19 cellular contexts compared by ENCODE assay signal in the genomic region with DNA sequence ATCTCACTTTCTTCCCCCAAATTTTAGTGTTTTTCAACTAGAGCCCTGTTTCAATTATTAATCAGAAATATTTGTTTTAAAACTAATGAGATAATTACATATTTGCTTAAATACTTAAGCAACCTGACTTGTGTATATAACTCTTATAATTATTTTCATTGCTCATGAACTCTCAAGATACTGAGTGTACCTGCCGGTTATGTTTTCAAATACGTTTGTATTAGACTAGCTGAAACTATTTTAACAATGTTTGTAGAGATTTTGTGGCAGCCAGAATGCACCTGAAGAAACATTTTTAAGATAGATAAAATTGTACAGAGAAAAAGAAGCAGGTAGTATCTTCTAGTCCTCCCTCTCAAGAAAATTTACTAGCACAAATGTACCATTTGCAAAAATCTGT.
A peak's percentile ranks its signal among the peaks of the same experiment; 100 is the strongest.
DNase-seq lines count a peak whose midpoint lies in the region; ATAC-seq, FAIRE-seq and TF ChIP-seq lines count a peak whose summit lies in the region.
"Had no signal": no experiment of that assay in that cellular context is flagged by ENCODE, and none has a peak within 500 bp of the region (broad histone marks: within the 10 kb centered on the region; RNA-seq: fewer than 3 reads in every experiment).

No MANE protein-coding gene starts in this region.

- peaks cover 23% of the 10 kb centered on the region for H3K4me1 Mint-ChIP-seq in HFFc6 (ENCODE audit: low read depth)
- H3K4me1 Mint-ChIP-seq in astrocyte (ENCODE audit: low read depth, unreplicated experiment) = peaks cover 30% of the 10 kb centered on the region
- H3K4me1 Mint-ChIP-seq: CD4-positive, alpha-beta memory T cell had no signal

- H3K9me3 ChIP-seq in astrocyte (ENCODE audit: insufficient read depth, low read depth, low read length) (no peaks in the 10 kb centered on the region), gastroesophageal sphincter (no peaks in the 10 kb centered on the region), psoas muscle (no peaks in the 10 kb centered on the region)
- H3K9me3 ChIP-seq: A549, BE2C had no signal

- H3K4me3 ChIP-seq in astrocyte (ENCODE audit: insufficient read depth, low read depth, low read length) (no peak overlapping the region), gastroesophageal sphincter (no peak overlapping the region), psoas muscle (no peak overlapping the region)
- H3K4me3 ChIP-seq: A549 had no signal

- no peaks in the 10 kb centered on the region for H3K79me2 ChIP-seq in astrocyte (ENCODE audit: insufficient read depth, low read length)

- H3K4me1 ChIP-seq in astrocyte (ENCODE audit: insufficient read depth, low read length) = peaks cover 8% of the 10 kb centered on the region
- no peaks in the 10 kb centered on the region for H3K4me1 ChIP-seq in gastroesophageal sphincter
- H3K4me1 ChIP-seq in psoas muscle = no peaks in the 10 kb centered on the region
- H3K4me1 ChIP-seq: A549, BE2C had no signal

- no peak for FAIRE-seq in astrocyte (lab: Jason Lieb, UNC)
- peak; percentile 84 for FAIRE-seq in islet of Langerhans (lab: Jason Lieb, UNC)
- FAIRE-seq: A549, D721Med, G401.6, GM12891 had no signal

- H2AFZ ChIP-seq in astrocyte (ENCODE audit: low read depth, low read length) = no peak overlapping the region

- H3K27ac Mint-ChIP-seq in HFFc6 (peak overlapping the region; percentile 38; the same call in 1 of the 2 replicates), astrocyte (ENCODE audit: unreplicated experiment) (peak overlapping the region; percentile 94)
- H3K27ac Mint-ChIP-seq: CD4-positive, alpha-beta memory T cell had no signal

- 65 to 82% methylated on average over 2 of the region's 2 CpGs for WGBS in gastroesophageal sphincter (ENCODE audit: low coverage in 1 of 2), 2 donors
- 79 to 87% (median 81%) methylated on average over 2 of the region's 2 CpGs for WGBS in psoas muscle, 3 donors

- no peak for TF ChIP-seq EP300 in gastroesophageal sphincter (IDR thresholded peaks at IDR 0.05)

- H3K27me3 ChIP-seq in astrocyte (ENCODE audit: insufficient read depth, low read length) (no peaks in the 10 kb centered on the region), gastroesophageal sphincter (peaks cover 4% of the 10 kb centered on the region), psoas muscle (ENCODE audit: insufficient read depth in 3 of 3, low read length in 2 of 3) (no peaks in the 10 kb centered on the region)
- H3K27me3 ChIP-seq: BE2C had no signal

- no peaks in the 10 kb centered on the region for H4K20me1 ChIP-seq in astrocyte (ENCODE audit: insufficient read depth, low read length)

- no peak overlapping the region for H3K4me2 ChIP-seq in astrocyte (ENCODE audit: low read length)
- H3K4me2 ChIP-seq: A549 had no signal

- TF ChIP-seq POLR2A in gastroesophageal sphincter (IDR thresholded peaks at IDR 0.05) = no peak

- ATAC-seq in gastroesophageal sphincter (no peak), psoas muscle (no peak)
- ATAC-seq: A549 had no signal

- H3K36me3 ChIP-seq in astrocyte (ENCODE audit: insufficient read depth, low read length) (no peaks in the 10 kb centered on the region), gastroesophageal sphincter (no peaks in the 10 kb centered on the region), psoas muscle (ENCODE audit: insufficient read depth in 1 of 2, low read depth in 1 of 2) (no peaks in the 10 kb centered on the region)
- H3K36me3 ChIP-seq: BE2C had no signal

- no peak for DNase-seq in HFFc6
- no peak for DNase-seq in astrocyte (ENCODE audit: low read depth)
- DNase-seq in NCI-H1105 (lab: John Stamatoyannopoulos, UW) = no peak
- DNase-seq in posterior vena cava (ENCODE audit: low spot score) = no peak
- DNase-seq in psoas muscle = no peak
- DNase-seq: BE2C; CD4-positive, alpha-beta memory T cell; DMS153; DMS79 treated with DMSO at 0.1 percent for 48 hours; GOT3; H9 had no signal

- H3K27me3 Mint-ChIP-seq in HFFc6 (ENCODE audit: insufficient read depth) (peaks cover 2% of the 10 kb centered on the region; the same call in 1 of the 2 replicates), astrocyte (ENCODE audit: low read depth, unreplicated experiment) (no peaks in the 10 kb centered on the region)

- no peak overlapping the region for H3K4me3 Mint-ChIP-seq in HFFc6
- no peak overlapping the region for H3K4me3 Mint-ChIP-seq in astrocyte (ENCODE audit: unreplicated experiment)
- H3K4me3 Mint-ChIP-seq: CD4-positive, alpha-beta memory T cell; H9 had no signal

- no peak overlapping the region for H3K27ac ChIP-seq in astrocyte (ENCODE audit: low read depth, low read length)
- H3K27ac ChIP-seq in gastroesophageal sphincter = no peak overlapping the region
- no peak overlapping the region for H3K27ac ChIP-seq in psoas muscle
- H3K27ac ChIP-seq: A549, C4-2B, HL-60 had no signal

- intact Hi-C loops in posterior vena cava (cut with DNase I) = no loop called here
- intact Hi-C loops in psoas muscle (cut with DNase I) = no loop called here

- TF ChIP-seq CTCF in HFFc6 (IDR thresholded peaks at IDR 0.05) = no peak
- TF ChIP-seq CTCF in astrocyte (IDR thresholded peaks at IDR 0.05; ENCODE audit: insufficient read depth, low read depth, low read length) = no peak
- TF ChIP-seq CTCF in gastroesophageal sphincter (IDR thresholded peaks at IDR 0.05) = no peak
- no peak for TF ChIP-seq CTCF in psoas muscle (IDR thresholded peaks at IDR 0.05)

- H3K36me3 Mint-ChIP-seq in HFFc6 (ENCODE audit: low read depth) (no peaks in the 10 kb centered on the region), astrocyte (ENCODE audit: low read depth, unreplicated experiment) (peaks cover 2% of the 10 kb centered on the region)
- H3K36me3 Mint-ChIP-seq: CD4-positive, alpha-beta memory T cell had no signal

- 0 out of 2 replicates have a peak, but pooled peaks cover 4% of the 10 kb centered on the region for H3K9me3 Mint-ChIP-seq in HFFc6
- peaks cover 5% of the 10 kb centered on the region for H3K9me3 Mint-ChIP-seq in astrocyte (ENCODE audit: unreplicated experiment)

- H3K9ac ChIP-seq in astrocyte (ENCODE audit: low read length) = no peak overlapping the region
